Comparison of ENCODE assay signal across 1 cellular context in genomic region chr7:151172273-151173141, GRCh38.
A peak's percentile ranks its signal among the peaks of the same experiment; 100 is the strongest.
TF ChIP-seq lines count a peak whose summit lies in the region.

No MANE protein-coding gene starts in this region.

TF ChIP-seq in HepG2, 621 proteins besides CTCF, POLR2A, EP300 and RAD21 (continued from another document and continues in another):
- TF ChIP-seq ZSCAN5A (CRISPR knock-in tag; IDR thresholded peaks at IDR 0.05; ENCODE audit: borderline replicate concordance) = 0 out of 2 replicates have a peak, but pooled peaks have one; percentile 15
- peak; percentile 79; the same call in 1 of the 2 replicates for TF ChIP-seq ZNF800 (CRISPR knock-in tag; IDR thresholded peaks at IDR 0.05)
- peak; percentile 23; the same call in 1 of the 2 replicates for TF ChIP-seq SALL2 (CRISPR knock-in tag; IDR thresholded peaks at IDR 0.05)
- no peak for TF ChIP-seq ZNF563 (CRISPR knock-in tag; IDR thresholded peaks at IDR 0.05)
- TF ChIP-seq MIER3 (CRISPR knock-in tag; IDR thresholded peaks at IDR 0.05; ENCODE audit: borderline replicate concordance) = peak; percentile 70; the same call in 1 of the 2 replicates
- TF ChIP-seq ZBTB46 (CRISPR knock-in tag; IDR thresholded peaks at IDR 0.05; ENCODE audit: borderline replicate concordance) = no peak
- TF ChIP-seq REPIN1 (CRISPR knock-in tag; IDR thresholded peaks at IDR 0.05; ENCODE audit: borderline replicate concordance, low read depth) = peak; percentile 75; the same call in 1 of the 2 replicates
- TF ChIP-seq ZFP91 (CRISPR knock-in tag; IDR thresholded peaks at IDR 0.05; ENCODE audit: borderline replicate concordance) = peak; percentile 54; the same call in 1 of the 2 replicates
- no peak for TF ChIP-seq ZNF296 (CRISPR knock-in tag; conservative IDR thresholded peaks at IDR 0.05)
- no peak for TF ChIP-seq NCOA5 (CRISPR knock-in tag; IDR thresholded peaks at IDR 0.05)
- 0 out of 2 replicates have a peak, but pooled peaks have one; percentile 45 for TF ChIP-seq HMG20B (CRISPR knock-in tag; conservative IDR thresholded peaks at IDR 0.05)
- no peak for TF ChIP-seq LCORL (IDR thresholded peaks at IDR 0.05)
- peak; percentile 48; the same call in 1 of the 2 replicates for TF ChIP-seq LCORL (CRISPR knock-in tag; IDR thresholded peaks at IDR 0.05)
- TF ChIP-seq GZF1 (CRISPR knock-in tag; IDR thresholded peaks at IDR 0.05) = no peak
- no peak for TF ChIP-seq ZMYM3 (CRISPR knock-in tag; IDR thresholded peaks at IDR 0.05)
- TF ChIP-seq RNF2 (conservative IDR thresholded peaks at IDR 0.05; ENCODE audit: low read depth) = peak; percentile 55; the same call in 1 of the 2 replicates
- TF ChIP-seq ZNF501 (CRISPR knock-in tag; IDR thresholded peaks at IDR 0.05) = peak; percentile 91
- TF ChIP-seq ZNF614 (CRISPR knock-in tag; IDR thresholded peaks at IDR 0.05; ENCODE audit: borderline replicate concordance) = peak; percentile 78; the same call in 1 of the 2 replicates
- peak; percentile 53; the same call in 1 of the 2 replicates for TF ChIP-seq ZNF777 (CRISPR knock-in tag; IDR thresholded peaks at IDR 0.05)
- peak; percentile 64 for TF ChIP-seq PTBP1 (IDR thresholded peaks at IDR 0.05; ENCODE audit: low read depth, low read length, poor library complexity, severe bottlenecking)
- no peak for TF ChIP-seq ZNF275 (CRISPR knock-in tag; IDR thresholded peaks at IDR 0.05; ENCODE audit: borderline replicate concordance)
- TF ChIP-seq, protein P1, sequence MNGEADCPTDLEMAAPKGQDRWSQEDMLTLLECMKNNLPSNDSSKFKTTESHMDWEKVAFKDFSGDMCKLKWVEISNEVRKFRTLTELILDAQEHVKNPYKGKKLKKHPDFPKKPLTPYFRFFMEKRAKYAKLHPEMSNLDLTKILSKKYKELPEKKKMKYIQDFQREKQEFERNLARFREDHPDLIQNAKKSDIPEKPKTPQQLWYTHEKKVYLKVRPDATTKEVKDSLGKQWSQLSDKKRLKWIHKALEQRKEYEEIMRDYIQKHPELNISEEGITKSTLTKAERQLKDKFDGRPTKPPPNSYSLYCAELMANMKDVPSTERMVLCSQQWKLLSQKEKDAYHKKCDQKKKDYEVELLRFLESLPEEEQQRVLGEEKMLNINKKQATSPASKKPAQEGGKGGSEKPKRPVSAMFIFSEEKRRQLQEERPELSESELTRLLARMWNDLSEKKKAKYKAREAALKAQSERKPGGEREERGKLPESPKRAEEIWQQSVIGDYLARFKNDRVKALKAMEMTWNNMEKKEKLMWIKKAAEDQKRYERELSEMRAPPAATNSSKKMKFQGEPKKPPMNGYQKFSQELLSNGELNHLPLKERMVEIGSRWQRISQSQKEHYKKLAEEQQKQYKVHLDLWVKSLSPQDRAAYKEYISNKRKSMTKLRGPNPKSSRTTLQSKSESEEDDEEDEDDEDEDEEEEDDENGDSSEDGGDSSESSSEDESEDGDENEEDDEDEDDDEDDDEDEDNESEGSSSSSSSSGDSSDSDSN (CRISPR knock-in tag; IDR thresholded peaks at IDR 0.05) = peak; percentile 49; the same call in 1 of the 2 replicates
- TF ChIP-seq MIER2 (CRISPR knock-in tag; IDR thresholded peaks at IDR 0.05) = peak; percentile 62; the same call in 1 of the 2 replicates
- TF ChIP-seq JUN (CRISPR knock-in tag; IDR thresholded peaks at IDR 0.05) = no peak
- peak; percentile 62 for TF ChIP-seq ZMYM4 (CRISPR knock-in tag; IDR thresholded peaks at IDR 0.05)
- TF ChIP-seq ZNF768 (CRISPR knock-in tag; IDR thresholded peaks at IDR 0.05) = peak; percentile 45; the same call in 1 of the 2 replicates
- no peak for TF ChIP-seq ZKSCAN5 (CRISPR knock-in tag; IDR thresholded peaks at IDR 0.05)
- TF ChIP-seq RFXANK (CRISPR knock-in tag; IDR thresholded peaks at IDR 0.05) = no peak
- TF ChIP-seq THAP11 (CRISPR knock-in tag; IDR thresholded peaks at IDR 0.05) = peak; percentile 71; the same call in 1 of the 2 replicates
- peak; percentile 50 for TF ChIP-seq GATAD1 (CRISPR knock-in tag; IDR thresholded peaks at IDR 0.05)
- 0 out of 2 replicates have a peak, but pooled peaks have one; percentile 18 for TF ChIP-seq ELF1 (CRISPR knock-in tag; IDR thresholded peaks at IDR 0.05)
- 0 out of 2 replicates have a peak, but pooled peaks have one; percentile 75 for TF ChIP-seq ZSCAN9 (CRISPR knock-in tag; IDR thresholded peaks at IDR 0.05; ENCODE audit: borderline replicate concordance)
- TF ChIP-seq MYC (CRISPR knock-in tag; IDR thresholded peaks at IDR 0.05; ENCODE audit: borderline replicate concordance) = 0 out of 2 replicates have a peak, but pooled peaks have one; percentile 25
- TF ChIP-seq, protein P2, sequence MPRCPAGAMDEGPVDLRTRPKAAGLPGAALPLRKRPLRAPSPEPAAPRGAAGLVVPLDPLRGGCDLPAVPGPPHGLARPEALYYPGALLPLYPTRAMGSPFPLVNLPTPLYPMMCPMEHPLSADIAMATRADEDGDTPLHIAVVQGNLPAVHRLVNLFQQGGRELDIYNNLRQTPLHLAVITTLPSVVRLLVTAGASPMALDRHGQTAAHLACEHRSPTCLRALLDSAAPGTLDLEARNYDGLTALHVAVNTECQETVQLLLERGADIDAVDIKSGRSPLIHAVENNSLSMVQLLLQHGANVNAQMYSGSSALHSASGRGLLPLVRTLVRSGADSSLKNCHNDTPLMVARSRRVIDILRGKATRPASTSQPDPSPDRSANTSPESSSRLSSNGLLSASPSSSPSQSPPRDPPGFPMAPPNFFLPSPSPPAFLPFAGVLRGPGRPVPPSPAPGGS (CRISPR knock-in tag; IDR thresholded peaks at IDR 0.05) = 0 out of 2 replicates have a peak, but pooled peaks have one; percentile 42
- TF ChIP-seq, protein P3, sequence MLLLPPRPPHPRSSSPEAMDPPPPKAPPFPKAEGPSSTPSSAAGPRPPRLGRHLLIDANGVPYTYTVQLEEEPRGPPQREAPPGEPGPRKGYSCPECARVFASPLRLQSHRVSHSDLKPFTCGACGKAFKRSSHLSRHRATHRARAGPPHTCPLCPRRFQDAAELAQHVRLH (CRISPR knock-in tag; IDR thresholded peaks at IDR 0.05; ENCODE audit: borderline replicate concordance, low read depth) = 0 out of 2 replicates have a peak, but pooled peaks have one; percentile 55
- TF ChIP-seq AGO1 (IDR thresholded peaks at IDR 0.05; ENCODE audit: low read depth, low read length, poor library complexity, severe bottlenecking) = no peak
- TF ChIP-seq HBP1 (CRISPR knock-in tag; IDR thresholded peaks at IDR 0.05; ENCODE audit: low read depth) = no peak
- TF ChIP-seq ZNF572 (CRISPR knock-in tag; IDR thresholded peaks at IDR 0.05) = no peak
- TF ChIP-seq, protein P4, sequence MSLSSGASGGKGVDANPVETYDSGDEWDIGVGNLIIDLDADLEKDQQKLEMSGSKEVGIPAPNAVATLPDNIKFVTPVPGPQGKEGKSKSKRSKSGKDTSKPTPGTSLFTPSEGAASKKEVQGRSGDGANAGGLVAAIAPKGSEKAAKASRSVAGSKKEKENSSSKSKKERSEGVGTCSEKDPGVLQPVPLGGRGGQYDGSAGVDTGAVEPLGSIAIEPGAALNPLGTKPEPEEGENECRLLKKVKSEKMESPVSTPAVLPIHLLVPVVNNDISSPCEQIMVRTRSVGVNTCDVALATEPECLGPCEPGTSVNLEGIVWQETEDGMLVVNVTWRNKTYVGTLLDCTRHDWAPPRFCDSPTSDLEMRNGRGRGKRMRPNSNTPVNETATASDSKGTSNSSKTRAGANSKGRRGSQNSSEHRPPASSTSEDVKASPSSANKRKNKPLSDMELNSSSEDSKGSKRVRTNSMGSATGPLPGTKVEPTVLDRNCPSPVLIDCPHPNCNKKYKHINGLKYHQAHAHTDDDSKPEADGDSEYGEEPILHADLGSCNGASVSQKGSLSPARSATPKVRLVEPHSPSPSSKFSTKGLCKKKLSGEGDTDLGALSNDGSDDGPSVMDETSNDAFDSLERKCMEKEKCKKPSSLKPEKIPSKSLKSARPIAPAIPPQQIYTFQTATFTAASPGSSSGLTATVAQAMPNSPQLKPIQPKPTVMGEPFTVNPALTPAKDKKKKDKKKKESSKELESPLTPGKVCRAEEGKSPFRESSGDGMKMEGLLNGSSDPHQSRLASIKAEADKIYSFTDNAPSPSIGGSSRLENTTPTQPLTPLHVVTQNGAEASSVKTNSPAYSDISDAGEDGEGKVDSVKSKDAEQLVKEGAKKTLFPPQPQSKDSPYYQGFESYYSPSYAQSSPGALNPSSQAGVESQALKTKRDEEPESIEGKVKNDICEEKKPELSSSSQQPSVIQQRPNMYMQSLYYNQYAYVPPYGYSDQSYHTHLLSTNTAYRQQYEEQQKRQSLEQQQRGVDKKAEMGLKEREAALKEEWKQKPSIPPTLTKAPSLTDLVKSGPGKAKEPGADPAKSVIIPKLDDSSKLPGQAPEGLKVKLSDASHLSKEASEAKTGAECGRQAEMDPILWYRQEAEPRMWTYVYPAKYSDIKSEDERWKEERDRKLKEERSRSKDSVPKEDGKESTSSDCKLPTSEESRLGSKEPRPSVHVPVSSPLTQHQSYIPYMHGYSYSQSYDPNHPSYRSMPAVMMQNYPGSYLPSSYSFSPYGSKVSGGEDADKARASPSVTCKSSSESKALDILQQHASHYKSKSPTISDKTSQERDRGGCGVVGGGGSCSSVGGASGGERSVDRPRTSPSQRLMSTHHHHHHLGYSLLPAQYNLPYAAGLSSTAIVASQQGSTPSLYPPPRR (CRISPR knock-in tag; IDR thresholded peaks at IDR 0.05; ENCODE audit: borderline replicate concordance) = no peak
- TF ChIP-seq NFKB2 (CRISPR knock-in tag; IDR thresholded peaks at IDR 0.05; ENCODE audit: borderline replicate concordance) = peak; percentile 61; the same call in 1 of the 2 replicates
- peak; percentile 30; the same call in 1 of the 2 replicates for TF ChIP-seq BCL6 (CRISPR knock-in tag; IDR thresholded peaks at IDR 0.05)
- TF ChIP-seq, protein P5, sequence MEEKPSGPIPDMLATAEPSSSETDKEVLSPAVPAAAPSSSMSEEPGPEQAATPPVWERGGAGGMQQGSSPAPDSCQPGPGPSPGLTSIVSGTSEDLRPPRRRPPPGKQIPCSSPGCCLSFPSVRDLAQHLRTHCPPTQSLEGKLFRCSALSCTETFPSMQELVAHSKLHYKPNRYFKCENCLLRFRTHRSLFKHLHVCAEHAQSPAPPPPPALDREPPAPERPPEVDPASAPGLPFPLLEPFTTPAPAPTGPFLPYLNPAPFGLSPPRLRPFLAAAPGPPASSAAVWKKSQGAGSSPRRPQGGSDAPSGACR (CRISPR knock-in tag; IDR thresholded peaks at IDR 0.05) = no peak
